16 cellular contexts compared by ENCODE assay signal in genomic region chr1:229140018-229140417, GRCh38.
DNase-seq lines count a peak whose midpoint lies in the region; ATAC-seq and TF ChIP-seq lines count a peak whose summit lies in the region.
"Had no signal": no experiment of that assay in that cellular context is flagged by ENCODE, and none has a peak within 500 bp of the region (broad histone marks: within the 10 kb centered on the region; RNA-seq: fewer than 3 reads in every experiment).

No MANE protein-coding gene starts in this region.

- ATAC-seq in activated naive CD8-positive, alpha-beta T cell treated with anti-CD3 and anti-CD28 coated beads, Interleukin-2, amount 10 ng/mL, durations not matched to agents 7 days and 5 days (ENCODE audit: low read depth) = no peak
- no peak for ATAC-seq in CD8-positive, alpha-beta T cell
- peak in 1 of 4 experiments; percentile 42 for ATAC-seq in T-cell (replicated peaks in 1 of 4)
- no peak for ATAC-seq in HG03457 (IDR thresholded peaks at IDR 0.05; ENCODE audit: unreplicated experiment)

- no peak overlapping the region for H3K9ac ChIP-seq in colonic mucosa (ENCODE audit: low read depth in 2 of 2, low read length in 2 of 2)

- CTCF ChIA-PET in CD8-positive, alpha-beta T cell (lab: Charles Lee) = no interaction called here
- CTCF ChIA-PET in T-cell (lab: Charles Lee) = interaction anchor here in 1 of 2 donors (0.8 kb wide), 1 partner anchor 115 kb away, joined by 3 read pairs; no protein-coding TSS in a partner anchor

- peaks cover 9% of the 10 kb centered on the region for H3K36me3 Mint-ChIP-seq in activated naive CD8-positive, alpha-beta T cell treated with anti-CD3 and anti-CD28 coated beads, Interleukin-2, amount 10 ng/mL, durations not matched to agents 7 days and 5 days
- peaks cover 6% of the 10 kb centered on the region for H3K36me3 Mint-ChIP-seq in activated naive CD8-positive, alpha-beta T cell treated with anti-CD3 and anti-CD28 coated beads for 36 hours
- no peaks in the 10 kb centered on the region for H3K36me3 Mint-ChIP-seq in CD8-positive, alpha-beta T cell
- H3K36me3 Mint-ChIP-seq in T-cell = no peaks in the 10 kb centered on the region
- H3K36me3 Mint-ChIP-seq in type B pancreatic cell = no peaks in the 10 kb centered on the region

- POLR2A ChIA-PET in activated naive CD8-positive, alpha-beta T cell treated with anti-CD3 and anti-CD28 coated beads, Interleukin-2, amount 10 ng/mL, durations not matched to agents 7 days and 5 days (lab: Charles Lee) = interaction anchor here (1.7 kb wide), 1 partner anchor 12 kb away, joined by 6 read pairs; no protein-coding TSS in a partner anchor
- POLR2A ChIA-PET in CD8-positive, alpha-beta T cell (lab: Charles Lee) = interaction anchor here (3.6 kb wide), 1 partner anchor 10 kb away, joined by 22 read pairs; no protein-coding TSS in a partner anchor
- POLR2A ChIA-PET in T-cell (lab: Charles Lee) = no interaction called here

- no peak for DNase-seq in activated naive CD8-positive, alpha-beta T cell treated with anti-CD3 and anti-CD28 coated beads, Interleukin-2, amount 10 ng/mL, durations not matched to agents 7 days and 5 days
- no peak for DNase-seq in activated naive CD8-positive, alpha-beta T cell treated with anti-CD3 and anti-CD28 coated beads for 36 hours
- DNase-seq in CD8-positive, alpha-beta T cell = no peak
- DNase-seq in T-cell = peak in 1 of 34 experiments; percentile 7
- no peak for DNase-seq in type B pancreatic cell (ENCODE audit: extremely low spot score, unreplicated experiment)
- no peak for DNase-seq in colonic mucosa
- DNase-seq: EL, GOT3, KBM-7, NCI-H1048, NCI-H146, NCI-H2081, NCI-H510A, Right ventricle myocardium superior had no signal

- no peaks in the 10 kb centered on the region for H3K27me3 ChIP-seq in CD8-positive, alpha-beta T cell (ENCODE audit: insufficient read depth, low read length)
- no peaks in the 10 kb centered on the region for H3K27me3 ChIP-seq in colonic mucosa

- peak overlapping the region; percentile 1 for H3K27ac Mint-ChIP-seq in activated naive CD8-positive, alpha-beta T cell treated with anti-CD3 and anti-CD28 coated beads, Interleukin-2, amount 10 ng/mL, durations not matched to agents 7 days and 5 days
- no peak overlapping the region for H3K27ac Mint-ChIP-seq in activated naive CD8-positive, alpha-beta T cell treated with anti-CD3 and anti-CD28 coated beads for 36 hours
- H3K27ac Mint-ChIP-seq in CD8-positive, alpha-beta T cell = no peak overlapping the region
- peak overlapping the region; percentile 17 to 75 for H3K27ac Mint-ChIP-seq in T-cell
- peak overlapping the region; percentile 11 for H3K27ac Mint-ChIP-seq in type B pancreatic cell

- TF ChIP-seq CTCF in CD8-positive, alpha-beta T cell (IDR thresholded peaks at IDR 0.05) = no peak
- TF ChIP-seq CTCF in type B pancreatic cell (conservative IDR thresholded peaks at IDR 0.05) (no peak), colonic mucosa (IDR thresholded peaks at IDR 0.05) (no peak)

- peaks cover 27% of the 10 kb centered on the region for H3K4me1 ChIP-seq in CD8-positive, alpha-beta T cell (ENCODE audit: insufficient read depth, low read length)
- H3K4me1 ChIP-seq in colonic mucosa = no peaks in the 10 kb centered on the region

- H3K4me1 Mint-ChIP-seq in activated naive CD8-positive, alpha-beta T cell treated with anti-CD3 and anti-CD28 coated beads, Interleukin-2, amount 10 ng/mL, durations not matched to agents 7 days and 5 days = peaks cover 21% of the 10 kb centered on the region
- H3K4me1 Mint-ChIP-seq in activated naive CD8-positive, alpha-beta T cell treated with anti-CD3 and anti-CD28 coated beads for 36 hours = peaks cover 32% of the 10 kb centered on the region
- H3K4me1 Mint-ChIP-seq in CD8-positive, alpha-beta T cell (ENCODE audit: low read depth) = peaks cover 40% of the 10 kb centered on the region
- H3K4me1 Mint-ChIP-seq in T-cell = peaks cover 40 to 47% (median 42%) of the 10 kb centered on the region in 3 donors
- peaks cover 32% of the 10 kb centered on the region for H3K4me1 Mint-ChIP-seq in type B pancreatic cell (ENCODE audit: unreplicated experiment)

- no peaks in the 10 kb centered on the region for H3K36me3 ChIP-seq in CD8-positive, alpha-beta T cell (ENCODE audit: insufficient read depth, low read length)
- no peaks in the 10 kb centered on the region for H3K36me3 ChIP-seq in colonic mucosa

- H3K9me3 ChIP-seq in CD8-positive, alpha-beta T cell (ENCODE audit: low read length) = peaks cover under 1% of the 10 kb centered on the region
- no peaks in the 10 kb centered on the region for H3K9me3 ChIP-seq in colonic mucosa

- H3K4me3 Mint-ChIP-seq in activated naive CD8-positive, alpha-beta T cell treated with anti-CD3 and anti-CD28 coated beads, Interleukin-2, amount 10 ng/mL, durations not matched to agents 7 days and 5 days = peak overlapping the region; percentile 22
- no peak overlapping the region for H3K4me3 Mint-ChIP-seq in activated naive CD8-positive, alpha-beta T cell treated with anti-CD3 and anti-CD28 coated beads for 36 hours
- peak overlapping the region; percentile 17 for H3K4me3 Mint-ChIP-seq in CD8-positive, alpha-beta T cell
- peak overlapping the region in 2 of 3 donors; percentile 57 to 71 for H3K4me3 Mint-ChIP-seq in T-cell
- H3K4me3 Mint-ChIP-seq in type B pancreatic cell = no peak overlapping the region

- H3K27me3 Mint-ChIP-seq in activated naive CD8-positive, alpha-beta T cell treated with anti-CD3 and anti-CD28 coated beads, Interleukin-2, amount 10 ng/mL, durations not matched to agents 7 days and 5 days = no peaks in the 10 kb centered on the region
- H3K27me3 Mint-ChIP-seq in activated naive CD8-positive, alpha-beta T cell treated with anti-CD3 and anti-CD28 coated beads for 36 hours = no peaks in the 10 kb centered on the region
- H3K27me3 Mint-ChIP-seq in CD8-positive, alpha-beta T cell (ENCODE audit: low read depth) = no peaks in the 10 kb centered on the region
- H3K27me3 Mint-ChIP-seq in T-cell (no peaks in the 10 kb centered on the region), type B pancreatic cell (no peaks in the 10 kb centered on the region)

- H3K9me3 Mint-ChIP-seq in activated naive CD8-positive, alpha-beta T cell treated with anti-CD3 and anti-CD28 coated beads, Interleukin-2, amount 10 ng/mL, durations not matched to agents 7 days and 5 days = peaks cover 14% of the 10 kb centered on the region
- peaks cover 11% of the 10 kb centered on the region for H3K9me3 Mint-ChIP-seq in activated naive CD8-positive, alpha-beta T cell treated with anti-CD3 and anti-CD28 coated beads for 36 hours
- peaks cover 5% of the 10 kb centered on the region for H3K9me3 Mint-ChIP-seq in CD8-positive, alpha-beta T cell
- H3K9me3 Mint-ChIP-seq in T-cell (peaks cover 0 to 5% (median 5%) of the 10 kb centered on the region in 3 donors), type B pancreatic cell (no peaks in the 10 kb centered on the region)

- intact Hi-C loops in CD8-positive, alpha-beta T cell (cut with DNase I, micrococcal nuclease) = no loop called here
- intact Hi-C loops in colonic mucosa (cut with DNase I) = no loop called here

- no peak overlapping the region for H3K27ac ChIP-seq in CD8-positive, alpha-beta T cell (ENCODE audit: low read depth, low read length)
- no peak overlapping the region for H3K27ac ChIP-seq in colonic mucosa
- H3K27ac ChIP-seq: SK-N-MC had no signal

- H3K4me3 ChIP-seq in CD8-positive, alpha-beta T cell (ENCODE audit: low read depth, low read length) = no peak overlapping the region
- H3K4me3 ChIP-seq in colonic mucosa = no peak overlapping the region
- H3K4me3 ChIP-seq: SK-N-MC had no signal

Comparison
In these comparisons a context has a peak if more than half of its experiments do, and no peak if none do; other contexts are left out.
1. H3K27ac Mint-ChIP-seq: peak in activated naive CD8-positive, alpha-beta T cell treated with anti-CD3 and anti-CD28 coated beads, Interleukin-2, amount 10 ng/mL, durations not matched to agents 7 days and 5 days (single experiment), T-cell (2 of 2) and type B pancreatic cell (single experiment); none in activated naive CD8-positive, alpha-beta T cell treated with anti-CD3 and anti-CD28 coated beads for 36 hours (single experiment) and CD8-positive, alpha-beta T cell (single experiment).
2. H3K4me3 Mint-ChIP-seq: peak in activated naive CD8-positive, alpha-beta T cell treated with anti-CD3 and anti-CD28 coated beads, Interleukin-2, amount 10 ng/mL, durations not matched to agents 7 days and 5 days (single experiment), CD8-positive, alpha-beta T cell (single experiment) and T-cell (2 of 3); none in activated naive CD8-positive, alpha-beta T cell treated with anti-CD3 and anti-CD28 coated beads for 36 hours (single experiment) and type B pancreatic cell (single experiment).
3. POLR2A ChIA-PET loops: an anchor here in activated naive CD8-positive, alpha-beta T cell treated with anti-CD3 and anti-CD28 coated beads, Interleukin-2, amount 10 ng/mL, durations not matched to agents 7 days and 5 days (1.7 kb wide) and CD8-positive, alpha-beta T cell (3.6 kb wide); none called in T-cell.